13 cellular contexts compared by ENCODE assay signal in genomic region chr3:53256704-53257055, GRCh38. TPM values are rescaled to one million over a fixed set of nuclear protein-coding genes. Genes with fewer than 3 reads are reported as not detected.
DNase-seq lines count a peak whose midpoint lies in the region; ATAC-seq, FAIRE-seq and TF ChIP-seq lines count a peak whose summit lies in the region.
"Had no signal": no experiment of that assay in that cellular context is flagged by ENCODE, and none has a peak within 500 bp of the region (broad histone marks: within the 10 kb centered on the region; RNA-seq: fewer than 3 reads in every experiment).

No MANE protein-coding gene starts in this region.

- WGBS in IMR-90 (ENCODE audit: extremely low coverage in 2 of 2, insufficient read length in 1 of 2), 2 experiments: 100% methylated on average over 1 of the region's 5 CpGs; no CpG with 5 or more reads in 1 of the 2 experiments
- WGBS in esophagus squamous epithelium, 2 donors: 86 to 95% methylated on average over 4 to 5 of the region's 5 CpGs

- H3K27ac Mint-ChIP-seq in CD14-positive monocyte (peak overlapping the region in 4 of 7 donors; percentile 21 to 99 (median 71)), nephron (peak overlapping the region; percentile 21 to 34 (median 30)), glutamatergic neuron (ENCODE audit: unreplicated experiment) (no peak overlapping the region)
- no peak overlapping the region for H3K27ac Mint-ChIP-seq in central memory CD8-positive, alpha-beta T cell (ENCODE audit: low read depth)

- no peak overlapping the region for H2AFZ ChIP-seq in IMR-90 (replicated peaks; ENCODE audit: low read length, poor library complexity)

- BruUV-seq in IMR-90 (replicated peaks; lab: Mats Ljungman, UMichigan): no TSS peak

- H3K36me3 ChIP-seq in IMR-90 (ENCODE audit: control insufficient read depth, insufficient read depth, low read length) (peaks cover 3% of the 10 kb centered on the region; the same call in 1 of the 2 replicates), esophagus squamous epithelium (no peaks in the 10 kb centered on the region)
- H3K36me3 ChIP-seq: SJCRH30 had no signal

- H3K9me1 ChIP-seq in IMR-90 (ENCODE audit: insufficient read depth, low read length): peaks cover 16% of the 10 kb centered on the region

- no peak overlapping the region for H2AK9ac ChIP-seq in IMR-90 (replicated peaks; ENCODE audit: low read depth, low read length, poor library complexity)

- H3K23ac ChIP-seq in IMR-90 (ENCODE audit: low read depth, low read length): no peak overlapping the region

- peak overlapping the region; percentile 75; the same call in 1 of the 2 replicates for H2AK5ac ChIP-seq in IMR-90 (ENCODE audit: low read depth, low read length)

- H3K27me3 ChIP-seq in IMR-90 (ENCODE audit: control insufficient read depth, insufficient read depth, low read length): no peaks in the 10 kb centered on the region
- H3K27me3 ChIP-seq in esophagus squamous epithelium: no peaks in the 10 kb centered on the region
- H3K27me3 ChIP-seq: SJCRH30 had no signal

- TF ChIP-seq RAD21 in IMR-90 (IDR thresholded peaks at IDR 0.05; ENCODE audit: low read length): no peak

- no peak for FAIRE-seq in RCC 7860 (lab: Jason Lieb, UNC)
- FAIRE-seq: colon had no signal

- peaks cover 0 to 24% of the 10 kb centered on the region in 2 experiments; a peak in 3 of 4 replicates for H3K79me1 ChIP-seq in IMR-90 (ENCODE audit: low read depth in 1 of 2, low read length in 2 of 2)

- H3K27me3 Mint-ChIP-seq in CD14-positive monocyte (ENCODE audit: low read depth in 3 of 3) (peaks cover 1 to 2% (median 2%) of the 10 kb centered on the region in 3 donors), nephron (ENCODE audit: low read depth) (no peaks in the 10 kb centered on the region), glutamatergic neuron (ENCODE audit: unreplicated experiment) (peaks cover 4% of the 10 kb centered on the region)
- H3K27me3 Mint-ChIP-seq in central memory CD8-positive, alpha-beta T cell: no peaks in the 10 kb centered on the region

- H3K27ac ChIP-seq in IMR-90 (ENCODE audit: insufficient read depth, low read length) (no peak overlapping the region), esophagus squamous epithelium (no peak overlapping the region)
- H3K27ac ChIP-seq: SJCRH30 had no signal

- no peak overlapping the region for H4K91ac ChIP-seq in IMR-90 (ENCODE audit: insufficient read depth, low read depth, low read length)

- no peak overlapping the region for H3K4me2 ChIP-seq in IMR-90 (ENCODE audit: low read depth, low read length)

- POLR2A ChIA-PET in IMR-90 (lab: Charles Lee; ENCODE audit: unreplicated experiment): no interaction called here

- H2BK15ac ChIP-seq in IMR-90 (ENCODE audit: low read depth, low read length): no peak overlapping the region

- dilution Hi-C loops in IMR-90 (cut with HindIII; ENCODE audit: low sequenced_read_pairs, unreplicated experiment): no loop called here

- no peak overlapping the region for H3K4ac ChIP-seq in IMR-90 (ENCODE audit: low read depth, low read length)

- CTCF ChIA-PET in IMR-90 (lab: Yijun Ruan, JAX): no interaction called here

- H3K9ac ChIP-seq in IMR-90 (ENCODE audit: low read depth, low read length): no peak overlapping the region

- no peak overlapping the region for H2BK5ac ChIP-seq in IMR-90 (ENCODE audit: low read depth, low read length, poor library complexity, severe bottlenecking)

- H3K4me3 ChIP-seq in IMR-90 (ENCODE audit: insufficient read depth, low read depth, low read length): no peak overlapping the region
- H3K4me3 ChIP-seq in esophagus squamous epithelium: no peak overlapping the region

- H4K20me1 ChIP-seq in IMR-90 (ENCODE audit: insufficient read depth, low read length): peaks cover 41% of the 10 kb centered on the region

- TF ChIP-seq CTCF in CD14-positive monocyte (IDR thresholded peaks at IDR 0.05) (no peak), IMR-90 (conservative IDR thresholded peaks at IDR 0.05; ENCODE audit: low read depth, low read length) (no peak), nephron (IDR thresholded peaks at IDR 0.05; ENCODE audit: unreplicated experiment in 3 of 3) (no peak), glutamatergic neuron (IDR thresholded peaks at IDR 0.05; ENCODE audit: partially characterized antibody, unreplicated experiment) (no peak), esophagus squamous epithelium (IDR thresholded peaks at IDR 0.05) (no peak)

- no peaks in the 10 kb centered on the region for H3K9me3 ChIP-seq in IMR-90 (ENCODE audit: control insufficient read depth, insufficient read depth, low read length)
- H3K9me3 ChIP-seq in esophagus squamous epithelium: no peaks in the 10 kb centered on the region
- H3K9me3 ChIP-seq: SJCRH30 had no signal

- peak overlapping the region; percentile 23; the same call in 1 of the 2 replicates for H2BK120ac ChIP-seq in IMR-90 (ENCODE audit: low read depth, low read length)

- H4K8ac ChIP-seq in IMR-90 (ENCODE audit: low read depth in 2 of 2, low read length in 2 of 2): no peak overlapping the region

- no peak for DNase-seq in CD14-positive monocyte (ENCODE audit: low spot score)
- DNase-seq in IMR-90: no peak
- DNase-seq in central memory CD8-positive, alpha-beta T cell (ENCODE audit: low spot score in 2 of 2): no peak
- DNase-seq in glutamatergic neuron: no peak
- DNase-seq in esophagus squamous epithelium (lab: John Stamatoyannopoulos, UW): no peak
- no peak for DNase-seq in RCC 7860 (ENCODE audit: low spot score)
- DNase-seq: activated CD4-positive, alpha-beta T cell treated with anti-CD3 and anti-CD28 coated beads for 4 hours; NCI-H1694 treated with DMSO at 0.1 percent for 48 hours had no signal

- H3K4me1 ChIP-seq in IMR-90 (ENCODE audit: control insufficient read depth, insufficient read depth, low read length): peaks cover 8% of the 10 kb centered on the region
- peaks cover 31 to 59% (median 34%) of the 10 kb centered on the region in 3 donors for H3K4me1 ChIP-seq in esophagus squamous epithelium
- H3K4me1 ChIP-seq: SJCRH30 had no signal

- no peak overlapping the region for H3K18ac ChIP-seq in IMR-90 (ENCODE audit: low read depth, low read length)

- peak overlapping the region in 1 of 2 donors; percentile 76 for H3K4me3 Mint-ChIP-seq in CD14-positive monocyte
- H3K4me3 Mint-ChIP-seq in central memory CD8-positive, alpha-beta T cell: peak overlapping the region; percentile 91
- peak overlapping the region; percentile 77 to 78 (median 78) for H3K4me3 Mint-ChIP-seq in nephron
- H3K4me3 Mint-ChIP-seq in glutamatergic neuron (ENCODE audit: unreplicated experiment): no peak overlapping the region

- H3K56ac ChIP-seq in IMR-90 (ENCODE audit: extremely low read depth, insufficient read depth, low read length): no peak overlapping the region

- H3K36me3 Mint-ChIP-seq in CD14-positive monocyte (peaks cover 2 to 6% of the 10 kb centered on the region in 2 donors), nephron (ENCODE audit: low read depth) (no peaks in the 10 kb centered on the region), glutamatergic neuron (ENCODE audit: unreplicated experiment) (no peaks in the 10 kb centered on the region)
- H3K36me3 Mint-ChIP-seq in central memory CD8-positive, alpha-beta T cell (ENCODE audit: insufficient read depth): peaks cover 6% of the 10 kb centered on the region

- intact Hi-C loops in CD14-positive monocyte (cut with micrococcal nuclease): loop anchor here (5.0 to 10.0 kb wide), 2 partner anchors 94 to 362 kb away; partner anchors contain the start of genes PRKCD (in 1 of the 2) and STIMATE (in 1 of the 2)
- intact Hi-C loops in IMR-90 (cut with micrococcal nuclease): no loop called here
- intact Hi-C loops in esophagus squamous epithelium (cut with DNase I): no loop called here

- H3K9me3 Mint-ChIP-seq in CD14-positive monocyte (no peaks in the 10 kb centered on the region), nephron (no peaks in the 10 kb centered on the region), glutamatergic neuron (ENCODE audit: unreplicated experiment) (peaks cover 9% of the 10 kb centered on the region)
- no peaks in the 10 kb centered on the region for H3K9me3 Mint-ChIP-seq in central memory CD8-positive, alpha-beta T cell
- H3K9me3 Mint-ChIP-seq: T-helper 2 cell treated with Interferon-gamma antibody and Interleukin-4, amounts not matched to agents 5 μg/mL and 100 μg/mL, for 36 hours had no signal

- in situ Hi-C loops in IMR-90 (cut with MboI; ENCODE audit: low sequenced_read_pairs): no loop called here

- H4K5ac ChIP-seq in IMR-90 (ENCODE audit: low read depth, low read length): no peak overlapping the region

- no peak overlapping the region for H2BK20ac ChIP-seq in IMR-90 (ENCODE audit: low read depth, low read length)

- H3K4me1 Mint-ChIP-seq in CD14-positive monocyte (peaks cover 49% of the 10 kb centered on the region), nephron (peaks cover 26% of the 10 kb centered on the region), glutamatergic neuron (ENCODE audit: low read depth, unreplicated experiment) (peaks cover 24% of the 10 kb centered on the region)
- H3K4me1 Mint-ChIP-seq in central memory CD8-positive, alpha-beta T cell: peaks cover 30% of the 10 kb centered on the region

- ATAC-seq in IMR-90 (ENCODE audit: low read depth): no peak
- ATAC-seq in central memory CD8-positive, alpha-beta T cell (replicated peaks; ENCODE audit: extremely low read depth, poor library complexity, severe bottlenecking): no peak
- no peak for ATAC-seq in GM21381 (IDR thresholded peaks at IDR 0.05; ENCODE audit: unreplicated experiment)

- H3K14ac ChIP-seq in IMR-90 (replicated peaks; ENCODE audit: low read depth, low read length): no peak overlapping the region

- TF ChIP-seq POLR2A in IMR-90 (IDR thresholded peaks at IDR 0.05; ENCODE audit: low read depth, low read length) (no peak), esophagus squamous epithelium (IDR thresholded peaks at IDR 0.05) (no peak)

TF ChIP-seq in IMR-90, 13 proteins besides CTCF, POLR2A, EP300 and RAD21 (continues in another document):
- TF ChIP-seq MXI1 (IDR thresholded peaks at IDR 0.05; ENCODE audit: borderline replicate concordance, low read depth, low read length) (no peak), CEBPB (IDR thresholded peaks at IDR 0.05; ENCODE audit: low read depth, low read length) (no peak), RCOR1 (IDR thresholded peaks at IDR 0.05; ENCODE audit: insufficient replicate concordance, low read length) (no peak)
- TF ChIP-seq, protein P1, sequence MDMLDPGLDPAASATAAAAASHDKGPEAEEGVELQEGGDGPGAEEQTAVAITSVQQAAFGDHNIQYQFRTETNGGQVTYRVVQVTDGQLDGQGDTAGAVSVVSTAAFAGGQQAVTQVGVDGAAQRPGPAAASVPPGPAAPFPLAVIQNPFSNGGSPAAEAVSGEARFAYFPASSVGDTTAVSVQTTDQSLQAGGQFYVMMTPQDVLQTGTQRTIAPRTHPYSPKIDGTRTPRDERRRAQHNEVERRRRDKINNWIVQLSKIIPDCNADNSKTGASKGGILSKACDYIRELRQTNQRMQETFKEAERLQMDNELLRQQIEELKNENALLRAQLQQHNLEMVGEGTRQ (IDR thresholded peaks at IDR 0.05; ENCODE audit: low read depth, low read length): no peak

RNA-seq across cellular contexts. Expression of gene TKT, which starts 0.9 kb away (rescaled TPM):
- polyA plus RNA-seq in CD14-positive monocyte: 100 to 1,000 TPM; 562 to 582 TPM
- 301 and 349 TPM in 2 replicates for total RNA-seq in IMR-90 (2012; rRNA removed)
- 280 and 325 TPM in 2 replicates for polyA plus RNA-seq in IMR-90 (2012; rRNA removed)
- polyA plus RNA-seq in IMR-90 (2012; cell fraction: cytosol; rRNA removed): 199 and 222 TPM in 2 replicates
- 167 and 314 TPM in 2 replicates for polyA plus RNA-seq in IMR-90 (2012; cell fraction: nucleus; rRNA removed; ENCODE audit: low replicate concordance)
- total RNA-seq in glutamatergic neuron (ENCODE audit: unreplicated experiment): 265 TPM
- total RNA-seq in esophagus squamous epithelium: 100 to 1,000 TPM; 497 to 698 (median 627) TPM

Comparison
In these comparisons a context has a peak if more than half of its experiments do, and no peak if none do; other contexts are left out.
1. H3K27ac Mint-ChIP-seq: peak in CD14-positive monocyte (4 of 7) and nephron (3 of 3); none in central memory CD8-positive, alpha-beta T cell (single experiment) and glutamatergic neuron (single experiment).
2. intact Hi-C loops: an anchor here in CD14-positive monocyte (5.0 to 10.0 kb wide); none called in IMR-90 and esophagus squamous epithelium.